ENCODE assay signal across 20 cellular contexts in genomic region chr5:7372399-7372798, GRCh38. TPM values are rescaled to one million over a fixed set of nuclear protein-coding genes. Genes with fewer than 3 reads are reported as not detected.
"Had no signal": no experiment of that assay in that cellular context is flagged by ENCODE, and none has a peak within 500 bp of the region (broad histone marks: within the 10 kb centered on the region; RNA-seq: fewer than 3 reads in every experiment).

No MANE protein-coding gene starts in this region.

- H3K9me3 ChIP-seq: body of pancreas, gastrocnemius medialis, left ventricle myocardium inferior, stomach, upper lobe of left lung had no signal

- H3K4me1 Mint-ChIP-seq: activated B cell treated with CpG ODN at 0.5 μM for 24 hours had no signal

- H3K27me3 Mint-ChIP-seq: activated B cell treated with CpG ODN at 0.5 μM for 24 hours; activated CD4-positive, alpha-beta memory T cell treated with anti-CD3 and anti-CD28 coated beads for 36 hours had no signal

- H3K9me3 Mint-ChIP-seq: activated B cell treated with CpG ODN at 0.5 μM for 24 hours; activated T-helper 1 cell treated with anti-CD3 and anti-CD28 coated beads, Interleukin-12 subunit alpha, Interleukin-12 subunit beta, Interleukin-2, Interleukin-4 antibody, amounts not matched to agents 30 ng/mL and 10 ng/mL and 1 ng/mL, durations not matched to agents 14 hours and 24 hours and 36 hours had no signal

- DNase-seq: activated B cell treated with CpG ODN at 0.5 μM for 24 hours; activated CD4-positive, alpha-beta memory T cell treated with anti-CD3 and anti-CD28 coated beads for 36 hours; activated CD4-positive, alpha-beta T cell treated with anti-CD3 and anti-CD28 coated beads for 4 hours; activated gamma-delta T cell treated with Interleukin-2 at 50 U/mL for 16 hours; activated T-cell treated with anti-CD3 and anti-CD28 coated beads for 4 hours; body of pancreas; gastrocnemius medialis; head of caudate nucleus; kidney glomerular epithelial cell; left ventricle myocardium inferior; mammary epithelial cell; midbrain; nucleus accumbens; stomach; upper lobe of left lung had no signal

- H3K27ac ChIP-seq: body of pancreas, gastrocnemius medialis, left ventricle myocardium inferior, stomach, upper lobe of left lung had no signal

- ATAC-seq: activated naive CD4-positive, alpha-beta T cell treated with anti-CD3 and anti-CD28 coated beads, Interleukin-2, amount 50 U/mL, for 72 hours; body of pancreas; gastrocnemius medialis had no signal

- H3K4me3 ChIP-seq: body of pancreas, gastrocnemius medialis, left ventricle myocardium inferior, stomach, upper lobe of left lung had no signal

- H3K36me3 Mint-ChIP-seq: activated CD4-positive, alpha-beta memory T cell treated with anti-CD3 and anti-CD28 coated beads for 36 hours; activated naive CD4-positive, alpha-beta T cell treated with anti-CD3 and anti-CD28 coated beads, Interleukin-2, amount 50 U/mL, for 72 hours had no signal

- H3K36me3 ChIP-seq: gastrocnemius medialis, left ventricle myocardium inferior, stomach, upper lobe of left lung had no signal

- H3K4me3 Mint-ChIP-seq: activated B cell treated with CpG ODN at 0.5 μM for 24 hours; activated CD4-positive, alpha-beta memory T cell treated with anti-CD3 and anti-CD28 coated beads for 36 hours; activated T-helper 1 cell treated with anti-CD3 and anti-CD28 coated beads, Interleukin-12 subunit alpha, Interleukin-12 subunit beta, Interleukin-2, Interleukin-4 antibody, amounts not matched to agents 30 ng/mL and 10 ng/mL and 1 ng/mL, durations not matched to agents 14 hours and 24 hours and 36 hours; nephron had no signal

- H3K27ac Mint-ChIP-seq: activated B cell treated with CpG ODN at 0.5 μM for 24 hours; activated CD4-positive, alpha-beta memory T cell treated with anti-CD3 and anti-CD28 coated beads for 36 hours; activated naive CD4-positive, alpha-beta T cell treated with anti-CD3 and anti-CD28 coated beads, Interleukin-2, amount 50 U/mL, for 72 hours; activated T-helper 1 cell treated with anti-CD3 and anti-CD28 coated beads, Interleukin-12 subunit alpha, Interleukin-12 subunit beta, Interleukin-2, Interleukin-4 antibody, amounts not matched to agents 30 ng/mL and 10 ng/mL and 1 ng/mL, durations not matched to agents 14 hours and 24 hours and 36 hours; nephron had no signal

- FAIRE-seq: colon had no signal

- H3K4me1 ChIP-seq: body of pancreas, gastrocnemius medialis, left ventricle myocardium inferior, stomach, upper lobe of left lung had no signal

RNA-seq across cellular contexts. Expression of gene ADCY2, which starts 23.5 kb away (rescaled TPM):
- total RNA-seq: activated B cell treated with CpG ODN at 0.5 μM for 24 hours; activated CD4-positive, alpha-beta memory T cell treated with anti-CD3 and anti-CD28 coated beads for 36 hours; activated naive CD4-positive, alpha-beta T cell treated with anti-CD3 and anti-CD28 coated beads, Interleukin-2, amount 50 U/mL, for 72 hours; activated T-helper 1 cell treated with anti-CD3 and anti-CD28 coated beads, Interleukin-12 subunit alpha, Interleukin-12 subunit beta, Interleukin-2, Interleukin-4 antibody, amounts not matched to agents 30 ng/mL and 10 ng/mL and 1 ng/mL, durations not matched to agents 14 hours and 24 hours and 36 hours; mammary epithelial cell; T-helper 2 cell treated with Interferon-gamma antibody and Interleukin-4, amounts not matched to agents 100 ng/mL and 5 ng/mL, for 36 hours had no signal
- polyA plus RNA-seq: mammary epithelial cell had no signal
